ENCODE assay signal across 17 cellular contexts in the genomic region with DNA sequence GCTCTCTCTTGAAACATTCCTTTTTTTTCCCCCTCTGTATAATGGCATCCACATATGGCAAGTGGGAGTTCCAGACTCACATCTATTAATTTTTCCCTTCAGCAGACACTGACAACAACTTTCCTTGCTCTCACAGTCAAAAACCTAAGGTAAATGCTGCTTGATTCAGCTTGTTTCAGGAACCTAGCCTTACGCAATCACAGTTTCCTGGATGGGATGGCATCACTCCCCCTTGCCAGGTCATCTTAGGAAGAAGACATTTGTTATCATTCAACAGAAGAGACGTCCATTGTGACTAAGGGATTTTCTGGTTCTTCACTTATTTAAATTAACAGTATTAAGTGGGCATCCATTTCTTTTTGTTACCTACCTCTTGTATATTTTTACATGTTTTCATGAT.
DNase-seq lines count a peak whose midpoint lies in the region; ATAC-seq, FAIRE-seq and TF ChIP-seq lines count a peak whose summit lies in the region.
"Had no signal": no experiment of that assay in that cellular context is flagged by ENCODE, and none has a peak within 500 bp of the region (broad histone marks: within the 10 kb centered on the region; RNA-seq: fewer than 3 reads in every experiment).

No MANE protein-coding gene starts in this region.

- peak; percentile 23 for DNase-seq in HTR-8/SVneo (ENCODE audit: insufficient read length, low spot score)
- DNase-seq in SKM-1 treated with dmso at 0.1 percent for 144 hours (lab: John Stamatoyannopoulos, UW; ENCODE audit: unreplicated experiment), result peak; percentile 45
- peak; percentile 40 to 75 for DNase-seq in foreskin keratinocyte
- DNase-seq in NCI-H1105 treated with DMSO at 0.1 percent for 48 hours (lab: John Stamatoyannopoulos, UW), result no peak
- DNase-seq in tibial nerve (ENCODE audit: low spot score in 2 of 2), result no peak
- no peak for DNase-seq in NCI-H1694 treated with DMSO at 0.1 percent for 48 hours (lab: John Stamatoyannopoulos, UW)
- DNase-seq: activated CD4-positive, alpha-beta T cell treated with anti-CD3 and anti-CD28 coated beads for 1 hour; activated gamma-delta T cell treated with Interleukin-2 at 50 U/mL for 16 hours; cortex of kidney; GOT3; immature natural killer cell; MG63; NCI-H2081 treated with DMSO at 0.1 percent for 48 hours; NCI-H748 treated with DMSO at 0.1 percent for 48 hours; substantia nigra had no signal

- H3K79me2 ChIP-seq in ACC112 (ENCODE audit: control insufficient read depth, insufficient read depth, low read length, unreplicated experiment), result no peaks in the 10 kb centered on the region

- H3K27ac ChIP-seq in ACC112 (ENCODE audit: low read depth, low read length) (no peak overlapping the region), foreskin keratinocyte (no peak overlapping the region), tibial nerve (no peak overlapping the region)

- TF ChIP-seq EP300 in tibial nerve (IDR thresholded peaks at IDR 0.05), result no peak

- FAIRE-seq in HTR-8/SVneo (lab: Jason Lieb, UNC), result no peak

- no peaks in the 10 kb centered on the region for H3K27me3 ChIP-seq in ACC112 (ENCODE audit: insufficient read depth, low read length)
- H3K27me3 ChIP-seq in foreskin keratinocyte, result no peaks in the 10 kb centered on the region
- no peaks in the 10 kb centered on the region for H3K27me3 ChIP-seq in tibial nerve
- H3K27me3 ChIP-seq: MG63 had no signal

- H3K4me3 ChIP-seq in ACC112 (ENCODE audit: low read depth, low read length) (no peak overlapping the region), tibial nerve (no peak overlapping the region)
- H3K4me3 ChIP-seq: MG63 had no signal

- 71 to 72% methylated on average over 2 of the region's 2 CpGs for WGBS in tibial nerve, 2 donors

- peak overlapping the region; percentile 0 for H2AFZ ChIP-seq in ACC112 (ENCODE audit: low read length, unreplicated experiment)

- TF ChIP-seq POLR2A in tibial nerve (IDR thresholded peaks at IDR 0.05), result no peak

- H3K4me1 ChIP-seq in ACC112 (ENCODE audit: control insufficient read depth, insufficient read depth, low read length, unreplicated experiment) (peaks cover 5% of the 10 kb centered on the region), foreskin keratinocyte (no peaks in the 10 kb centered on the region), tibial nerve (no peaks in the 10 kb centered on the region)

- H3K36me3 ChIP-seq in ACC112 (ENCODE audit: insufficient read depth, low read length) (no peaks in the 10 kb centered on the region), tibial nerve (no peaks in the 10 kb centered on the region)
- H3K36me3 ChIP-seq: MG63 had no signal

- TF ChIP-seq CTCF in foreskin keratinocyte (conservative IDR thresholded peaks at IDR 0.05) (no peak), tibial nerve (IDR thresholded peaks at IDR 0.05) (no peak)

- no peaks in the 10 kb centered on the region for H3K9me3 ChIP-seq in tibial nerve
- H3K9me3 ChIP-seq: MG63 had no signal

- ATAC-seq in foreskin keratinocyte (peak; percentile 62), GM18861 (IDR thresholded peaks at IDR 0.05; ENCODE audit: unreplicated experiment) (no peak)

Comparison
In these comparisons a context has a peak if more than half of its experiments do, and no peak if none do; other contexts are left out.
1. DNase-seq: peak in HTR-8/SVneo (single experiment), SKM-1 treated with dmso at 0.1 percent for 144 hours (single experiment) and foreskin keratinocyte (2 of 2); none in NCI-H1105 treated with DMSO at 0.1 percent for 48 hours (single experiment), tibial nerve (0 of 2) and NCI-H1694 treated with DMSO at 0.1 percent for 48 hours (single experiment).